Comparison of ENCODE assay signal across 18 cellular contexts in the genomic region with DNA sequence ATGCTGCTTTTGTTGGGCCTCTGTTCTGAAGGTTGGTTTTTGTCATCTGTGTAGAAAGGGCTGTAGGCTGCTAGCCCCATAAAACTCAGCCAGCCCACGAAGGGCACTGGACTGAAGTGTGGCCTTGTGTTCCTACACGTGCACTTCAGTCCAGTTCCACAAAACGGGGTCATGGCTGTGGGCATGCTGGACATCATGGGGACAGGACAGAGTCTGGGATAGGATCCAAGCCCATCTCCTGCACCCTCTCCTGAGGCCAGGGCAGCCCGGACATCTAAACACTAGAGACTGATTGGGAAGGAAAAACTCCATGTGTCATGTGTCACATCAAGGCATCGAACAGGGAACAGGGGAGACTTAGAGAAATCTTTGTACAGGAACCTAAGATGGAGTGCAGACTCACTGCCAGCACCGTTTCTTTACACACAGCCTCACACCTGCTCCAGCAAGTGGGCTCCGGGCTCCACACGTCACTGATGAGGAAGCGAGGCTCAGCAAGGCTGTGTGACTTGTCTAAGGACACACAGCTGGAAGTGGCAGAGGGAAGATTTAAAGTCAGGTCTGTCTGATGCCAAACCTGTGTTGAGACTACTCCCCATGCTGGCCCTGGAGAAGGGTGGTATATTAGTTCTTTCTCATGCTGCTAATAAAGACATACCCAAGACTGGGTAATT.
"Had no signal": no experiment of that assay in that cellular context is flagged by ENCODE, and none has a peak within 500 bp of the region (broad histone marks: within the 10 kb centered on the region; RNA-seq: fewer than 3 reads in every experiment).

No MANE protein-coding gene starts in this region.

- DNase-seq: effector memory CD4-positive, alpha-beta T cell; foreskin keratinocyte; immature natural killer cell; left colon; left ventricle myocardium superior; mesenchymal stem cell; naive B cell; stimulated activated CD4-positive, alpha-beta T cell treated with anti-CD3 and anti-CD28 coated beads, Interleukin-2, amount 100 ng/mL, for 48 hours; stimulated activated CD8-positive, alpha-beta memory T cell treated with anti-CD3 and anti-CD28 coated beads, Interleukin-4, amount 100 ng/mL, for 48 hours; tibial artery; upper lobe of left lung; uterus had no signal

- H3K4me2 ChIP-seq: smooth muscle cell had no signal

- H3K27ac Mint-ChIP-seq: nephron; stimulated activated effector memory CD8-positive, alpha-beta T cell treated with anti-CD3 and anti-CD28 coated beads, Interleukin-12 subunit alpha, Interleukin-12 subunit beta, amount 100 ng/mL, for 72 hours; stimulated activated naive CD8-positive, alpha-beta T cell treated with anti-CD3 and anti-CD28 coated beads, Interleukin-15, Interleukin-2, amounts not matched to agents 100 ng/mL and 50 ng/mL, for 24 hours had no signal

- H3K4me1 ChIP-seq: foreskin keratinocyte, upper lobe of left lung, uterus had no signal

- H3K27me3 ChIP-seq: upper lobe of left lung, uterus had no signal

- ATAC-seq: foreskin keratinocyte; left colon; left ventricle myocardium superior; stimulated activated effector memory CD8-positive, alpha-beta T cell treated with anti-CD3 and anti-CD28 coated beads, Interleukin-12 subunit alpha, Interleukin-12 subunit beta, amount 100 ng/mL, for 72 hours had no signal

- H3K27me3 Mint-ChIP-seq: naive B cell had no signal

- H3K36me3 Mint-ChIP-seq: naive B cell had no signal

- H3K27ac ChIP-seq: coronary artery, foreskin keratinocyte, tibial artery, upper lobe of left lung, uterus had no signal

- H3K9me3 Mint-ChIP-seq: stimulated activated effector memory CD8-positive, alpha-beta T cell treated with anti-CD3 and anti-CD28 coated beads, Interleukin-12 subunit alpha, Interleukin-12 subunit beta, amount 100 ng/mL, for 72 hours had no signal

- H3K9me3 ChIP-seq: tibial artery, upper lobe of left lung, uterus had no signal

- H3K4me3 ChIP-seq: coronary artery, lung, smooth muscle cell, tibial artery, upper lobe of left lung, uterus had no signal

- H3K36me3 ChIP-seq: tibial artery, upper lobe of left lung, uterus had no signal

- H3K4me3 Mint-ChIP-seq: immature natural killer cell; naive B cell; nephron; stimulated activated effector memory CD8-positive, alpha-beta T cell treated with anti-CD3 and anti-CD28 coated beads, Interleukin-12 subunit alpha, Interleukin-12 subunit beta, amount 100 ng/mL, for 72 hours; stimulated activated naive CD8-positive, alpha-beta T cell treated with anti-CD3 and anti-CD28 coated beads, Interleukin-15, Interleukin-2, amounts not matched to agents 100 ng/mL and 50 ng/mL, for 24 hours had no signal
